Comparison of ENCODE assay signal across 8 cellular contexts in the genomic region with DNA sequence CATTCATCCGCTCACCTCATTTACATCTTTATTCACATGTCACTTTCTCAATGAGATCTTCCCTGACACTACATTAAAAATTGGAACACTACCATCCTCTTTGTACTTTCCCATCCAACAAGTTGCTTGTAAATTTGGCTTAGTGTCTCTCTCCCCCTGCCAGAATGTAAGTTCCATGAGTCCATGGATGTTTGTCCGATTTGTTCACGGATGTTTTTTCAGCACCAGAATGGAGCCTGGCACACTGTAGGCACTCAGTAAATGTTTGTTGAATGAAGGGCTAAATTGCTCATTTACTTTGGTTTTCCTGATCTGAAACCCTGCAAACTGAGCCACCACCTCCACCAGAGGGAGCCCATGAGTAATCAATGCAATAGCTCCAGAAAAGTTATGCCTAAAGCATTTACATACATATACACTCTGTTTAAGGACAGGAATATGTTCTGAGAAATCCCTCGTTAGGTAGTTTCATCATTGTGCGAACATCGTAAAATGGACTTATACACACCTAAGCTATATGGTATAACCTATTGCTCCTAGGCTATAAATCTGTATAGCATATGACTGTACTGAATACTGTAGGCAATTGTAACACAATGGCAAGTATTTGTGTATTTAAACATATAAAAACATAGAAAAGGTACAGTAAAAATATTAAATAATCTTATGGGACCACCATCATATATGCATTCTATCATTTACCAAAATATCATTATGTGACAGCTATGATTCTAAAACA. TPM values are rescaled to one million over a fixed set of nuclear protein-coding genes. Genes with fewer than 3 reads are reported as not detected.
DNase-seq lines count a peak whose midpoint lies in the region; ATAC-seq and TF ChIP-seq lines count a peak whose summit lies in the region.

No MANE protein-coding gene starts in this region.

- H3K9me3 ChIP-seq in AG04450 (ENCODE audit: control insufficient read depth, insufficient read depth, low read length): no peaks in the 10 kb centered on the region

- H3K4me3 Mint-ChIP-seq in GM23338 (no peak overlapping the region), memory B cell (peak overlapping the region; percentile 51)

- H3K79me2 ChIP-seq in GM23338 (replicated peaks; ENCODE audit: insufficient read depth): peaks cover 19% of the 10 kb centered on the region

- TF ChIP-seq CTCF in AG04450 (IDR thresholded peaks at IDR 0.05; ENCODE audit: low read depth, low read length): peak; percentile 92
- peak; percentile 71 to 72 for TF ChIP-seq CTCF in GM23338 (conservative IDR thresholded peaks at IDR 0.05; ENCODE audit: low read depth in 2 of 2)

- CTCF ChIA-PET in AG04450 (lab: Charles Lee): interaction anchor here (0.6 to 8.4 kb wide), 40 partner anchors 10 to 511 kb away, joined by 3 to 301 read pairs (median 4); no protein-coding TSS in a partner anchor

- H3K4me3 ChIP-seq in AG04450 (ENCODE audit: low read depth, low read length) (no peak overlapping the region), GM23338 (no peak overlapping the region)

- H3K36me3 ChIP-seq in GM23338 (ENCODE audit: insufficient read depth): no peaks in the 10 kb centered on the region

- H3K9me3 Mint-ChIP-seq in GM23338 (no peaks in the 10 kb centered on the region), memory B cell (no peaks in the 10 kb centered on the region)

- H3K9me2 ChIP-seq in GM23338 (ENCODE audit: insufficient read depth): no peaks in the 10 kb centered on the region

- peaks cover 7% of the 10 kb centered on the region for H3K4me1 ChIP-seq in GM23338 (ENCODE audit: insufficient read depth)

- DNase-seq in AG04450 (ENCODE audit: low read depth, low spot score): peak; percentile 45
- peak; percentile 62 for DNase-seq in GM23338 (ENCODE audit: low spot score)
- DNase-seq in NCI-H748 (lab: John Stamatoyannopoulos, UW; ENCODE audit: unreplicated experiment): peak; percentile 59
- DNase-seq in activated CD4-positive, alpha-beta T cell treated with anti-CD3 and anti-CD28 coated beads, Interleukin-2, amount 50 U/mL, for 1 hour: peak; percentile 80
- DNase-seq in dedifferentiated amniotic fluid mesenchymal stem cell (ENCODE audit: extremely low spot score): peak; percentile 75
- peak; percentile 81 to 85 for DNase-seq in memory B cell (ENCODE audit: low spot score in 2 of 2)
- DNase-seq in stimulated activated CD8-positive, alpha-beta memory T cell treated with anti-CD3 and anti-CD28 coated beads, Interleukin-4, amount 100 ng/mL, for 1 hour (ENCODE audit: low read depth in 2 of 2, low spot score in 1 of 2): peak; percentile 52 to 62

- H3K27me3 ChIP-seq in AG04450 (ENCODE audit: control insufficient read depth, insufficient read depth, low read length): no peaks in the 10 kb centered on the region
- H3K27me3 ChIP-seq in GM23338 (ENCODE audit: insufficient read depth): no peaks in the 10 kb centered on the region

- peaks cover 13% of the 10 kb centered on the region for H4K20me1 ChIP-seq in GM23338 (replicated peaks; ENCODE audit: insufficient read depth)

- no peaks in the 10 kb centered on the region for H3K36me3 Mint-ChIP-seq in GM23338 (ENCODE audit: low read depth)
- no peaks in the 10 kb centered on the region for H3K36me3 Mint-ChIP-seq in memory B cell

- no peak overlapping the region for H3K4me2 ChIP-seq in GM23338

- H3K27me3 Mint-ChIP-seq in GM23338 (ENCODE audit: insufficient read depth, low read depth, poor library complexity) (peaks cover 8% of the 10 kb centered on the region), memory B cell (no peaks in the 10 kb centered on the region)

- H3K27ac ChIP-seq in AG04450 (ENCODE audit: low read depth, low read length) (no peak overlapping the region), GM23338 (ENCODE audit: low read depth) (no peak overlapping the region)

- POLR2A ChIA-PET in AG04450 (lab: Yijun Ruan, JAX): interaction anchor here (0.5 to 1.5 kb wide), 7 partner anchors 38 to 159 kb away, joined by 3 to 6 read pairs (median 3); partner anchors contain the start of gene ATP5IF1

- no peak overlapping the region for H3K27ac Mint-ChIP-seq in GM23338
- peak overlapping the region; percentile 45 for H3K27ac Mint-ChIP-seq in memory B cell

- H2AFZ ChIP-seq in GM23338: no peak overlapping the region

- H3K4me1 Mint-ChIP-seq in GM23338 (peaks cover 9% of the 10 kb centered on the region; the same call in 2 of the 3 replicates), memory B cell (peaks cover 18% of the 10 kb centered on the region)

- ATAC-seq in GM23338 (no peak), memory B cell (ENCODE audit: low read depth) (no peak), HG02588 (IDR thresholded peaks at IDR 0.05; ENCODE audit: unreplicated experiment) (no peak)

- H3F3A ChIP-seq in GM23338 (replicated peaks; ENCODE audit: low read depth): 0 out of 2 replicates have a peak, but pooled peaks cover 9% of the 10 kb centered on the region

TF ChIP-seq in GM23338, 12 proteins besides CTCF, POLR2A, EP300 and RAD21 (continues in another document):
- TF ChIP-seq, protein P1, sequence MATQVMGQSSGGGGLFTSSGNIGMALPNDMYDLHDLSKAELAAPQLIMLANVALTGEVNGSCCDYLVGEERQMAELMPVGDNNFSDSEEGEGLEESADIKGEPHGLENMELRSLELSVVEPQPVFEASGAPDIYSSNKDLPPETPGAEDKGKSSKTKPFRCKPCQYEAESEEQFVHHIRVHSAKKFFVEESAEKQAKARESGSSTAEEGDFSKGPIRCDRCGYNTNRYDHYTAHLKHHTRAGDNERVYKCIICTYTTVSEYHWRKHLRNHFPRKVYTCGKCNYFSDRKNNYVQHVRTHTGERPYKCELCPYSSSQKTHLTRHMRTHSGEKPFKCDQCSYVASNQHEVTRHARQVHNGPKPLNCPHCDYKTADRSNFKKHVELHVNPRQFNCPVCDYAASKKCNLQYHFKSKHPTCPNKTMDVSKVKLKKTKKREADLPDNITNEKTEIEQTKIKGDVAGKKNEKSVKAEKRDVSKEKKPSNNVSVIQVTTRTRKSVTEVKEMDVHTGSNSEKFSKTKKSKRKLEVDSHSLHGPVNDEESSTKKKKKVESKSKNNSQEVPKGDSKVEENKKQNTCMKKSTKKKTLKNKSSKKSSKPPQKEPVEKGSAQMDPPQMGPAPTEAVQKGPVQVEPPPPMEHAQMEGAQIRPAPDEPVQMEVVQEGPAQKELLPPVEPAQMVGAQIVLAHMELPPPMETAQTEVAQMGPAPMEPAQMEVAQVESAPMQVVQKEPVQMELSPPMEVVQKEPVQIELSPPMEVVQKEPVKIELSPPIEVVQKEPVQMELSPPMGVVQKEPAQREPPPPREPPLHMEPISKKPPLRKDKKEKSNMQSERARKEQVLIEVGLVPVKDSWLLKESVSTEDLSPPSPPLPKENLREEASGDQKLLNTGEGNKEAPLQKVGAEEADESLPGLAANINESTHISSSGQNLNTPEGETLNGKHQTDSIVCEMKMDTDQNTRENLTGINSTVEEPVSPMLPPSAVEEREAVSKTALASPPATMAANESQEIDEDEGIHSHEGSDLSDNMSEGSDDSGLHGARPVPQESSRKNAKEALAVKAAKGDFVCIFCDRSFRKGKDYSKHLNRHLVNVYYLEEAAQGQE (IDR thresholded peaks at IDR 0.05; ENCODE audit: unreplicated experiment): no peak
- no peak for TF ChIP-seq EZH2 (IDR thresholded peaks at IDR 0.05; ENCODE audit: low read depth, unreplicated experiment)

RNA-seq across cellular contexts. Expression of gene EYA3, which starts 2.8 kb away (rescaled TPM):
- polyA plus RNA-seq in AG04450 (2011; rRNA removed): 15.4 and 17.0 TPM in 2 replicates
- 49.7 and 59.8 TPM in 2 replicates for polyA minus RNA-seq in AG04450 (2011; rRNA and poly(A)+ RNA removed)
- total RNA-seq in GM23338 (2014; rRNA removed; shearing (Covaris generic)): 25.5 and 33.6 TPM in 2 replicates
- 10.9 and 12.5 TPM in 2 replicates for polyA plus RNA-seq in GM23338 (2016; fragmentation: Nextera tagmentation; extraction: Ambion mirVana)
